Comparison of ENCODE assay signal across 18 cellular contexts in the genomic region with DNA sequence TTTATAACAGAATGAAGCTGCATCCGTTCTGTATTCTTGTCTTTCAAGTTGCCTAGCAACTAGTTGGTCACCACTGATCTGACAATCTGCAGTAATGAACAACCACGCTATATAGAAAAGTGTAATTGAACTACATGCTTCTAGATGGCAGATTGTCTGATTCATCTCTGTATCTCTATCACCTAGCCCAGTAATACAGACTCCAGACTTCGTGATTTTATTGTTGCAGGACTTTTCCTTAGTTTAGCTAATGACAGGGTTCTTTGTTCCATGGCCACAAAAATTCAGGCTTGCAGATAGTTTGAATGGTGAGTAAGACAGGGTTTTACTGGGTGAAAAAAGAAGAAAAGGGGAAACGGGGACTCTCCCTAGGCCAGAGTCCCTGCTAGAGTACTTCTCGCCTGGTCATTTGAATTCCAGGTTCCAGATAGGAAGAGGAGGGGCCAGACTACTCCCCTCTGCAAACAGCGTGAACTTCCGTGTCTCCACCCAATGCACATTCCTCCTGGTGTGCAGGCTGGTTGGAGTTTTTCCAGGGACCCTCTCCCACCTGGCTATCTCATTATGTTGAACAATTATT. TPM values are rescaled to one million over a fixed set of nuclear protein-coding genes. Genes with fewer than 3 reads are reported as not detected.
DNase-seq lines count a peak whose midpoint lies in the region; ATAC-seq, FAIRE-seq and TF ChIP-seq lines count a peak whose summit lies in the region.
"Had no signal": no experiment of that assay in that cellular context is flagged by ENCODE, and none has a peak within 500 bp of the region (broad histone marks: within the 10 kb centered on the region; RNA-seq: fewer than 3 reads in every experiment).

No MANE protein-coding gene starts in this region.

- H3K79me1 ChIP-seq in IMR-90 (ENCODE audit: low read depth in 1 of 2, low read length in 2 of 2): no peaks in the 10 kb centered on the region

- WGBS in A549 (ENCODE audit: missing lambda C conversion rate): 81% methylated on average over 7 of the region's 7 CpGs
- WGBS in IMR-90 (ENCODE audit: extremely low coverage in 2 of 2, insufficient read length in 1 of 2), 2 experiments: no CpG with 5 or more reads among the region's 7 CpGs

- H2BK15ac ChIP-seq in IMR-90 (ENCODE audit: low read depth, low read length): no peak overlapping the region

- TF ChIP-seq CTCF in A549 (IDR thresholded peaks at IDR 0.05) (no peak), IMR-90 (conservative IDR thresholded peaks at IDR 0.05; ENCODE audit: low read depth, low read length) (no peak), astrocyte of the spinal cord (IDR thresholded peaks at IDR 0.05; ENCODE audit: low read depth, low read length) (no peak), progenitor cell of endocrine pancreas (IDR thresholded peaks at IDR 0.05; ENCODE audit: unreplicated experiment) (no peak)

- H3K23ac ChIP-seq in IMR-90 (ENCODE audit: low read depth, low read length): no peak overlapping the region

- H3K27me3 ChIP-seq in IMR-90 (ENCODE audit: control insufficient read depth, insufficient read depth, low read length): no peaks in the 10 kb centered on the region
- H3K27me3 ChIP-seq: gastroesophageal sphincter had no signal

- no peak overlapping the region for H4K8ac ChIP-seq in IMR-90 (ENCODE audit: low read depth in 2 of 2, low read length in 2 of 2)

- no peak overlapping the region for H3K4me3 Mint-ChIP-seq in progenitor cell of endocrine pancreas (ENCODE audit: low read depth)
- H3K4me3 Mint-ChIP-seq: activated CD8-positive, alpha-beta memory T cell treated with anti-CD3 and anti-CD28 coated beads, Interleukin-2, amount 10 ng/mL, durations not matched to agents 7 days and 5 days; activated naive CD4-positive, alpha-beta T cell treated with anti-CD3 and anti-CD28 coated beads, Interleukin-2, amount 50 U/mL, for 24 hours had no signal

- H3K36me3 ChIP-seq in IMR-90 (ENCODE audit: control insufficient read depth, insufficient read depth, low read length): no peaks in the 10 kb centered on the region
- H3K36me3 ChIP-seq: gastroesophageal sphincter, prostate gland, WERI-Rb-1 had no signal

- no peak overlapping the region for H2AFZ ChIP-seq in IMR-90 (replicated peaks; ENCODE audit: low read length, poor library complexity)

- no peak overlapping the region for H3K14ac ChIP-seq in IMR-90 (replicated peaks; ENCODE audit: low read depth, low read length)

- H4K91ac ChIP-seq in IMR-90 (ENCODE audit: insufficient read depth, low read depth, low read length): no peak overlapping the region

- H3K27ac ChIP-seq in A549: no peak overlapping the region
- H3K27ac ChIP-seq in IMR-90 (ENCODE audit: insufficient read depth, low read length): no peak overlapping the region
- H3K27ac ChIP-seq in substantia nigra (ENCODE audit: low read depth, low read length, poor library complexity, severe bottlenecking): no peak overlapping the region
- H3K27ac ChIP-seq: coronary artery, gastroesophageal sphincter, prostate gland, WERI-Rb-1 had no signal

- no peaks in the 10 kb centered on the region; the same call in 1 of the 2 replicates for H3K9me1 ChIP-seq in IMR-90 (ENCODE audit: insufficient read depth, low read length)

- H3K9me3 ChIP-seq in A549: no peaks in the 10 kb centered on the region
- no peaks in the 10 kb centered on the region for H3K9me3 ChIP-seq in IMR-90 (ENCODE audit: control insufficient read depth, insufficient read depth, low read length)
- H3K9me3 ChIP-seq: gastroesophageal sphincter, prostate gland had no signal

- no peak for TF ChIP-seq EP300 in A549 (IDR thresholded peaks at IDR 0.05)

- TF ChIP-seq RAD21 in A549 (conservative IDR thresholded peaks at IDR 0.05 in 1 of 2, IDR thresholded peaks at IDR 0.05 in 1 of 2): no peak
- TF ChIP-seq RAD21 in IMR-90 (IDR thresholded peaks at IDR 0.05; ENCODE audit: low read length): no peak

- peaks cover 24% of the 10 kb centered on the region for H3K4me1 Mint-ChIP-seq in progenitor cell of endocrine pancreas (ENCODE audit: low read depth)
- H3K4me1 Mint-ChIP-seq: activated CD8-positive, alpha-beta memory T cell treated with anti-CD3 and anti-CD28 coated beads, Interleukin-2, amount 10 ng/mL, durations not matched to agents 7 days and 5 days; activated naive CD4-positive, alpha-beta T cell treated with anti-CD3 and anti-CD28 coated beads, Interleukin-2, amount 50 U/mL, for 24 hours had no signal

- POLR2A ChIA-PET in A549 (lab: Yijun Ruan, JAX) (no interaction called here), IMR-90 (lab: Charles Lee; ENCODE audit: unreplicated experiment) (interaction anchor here (0.6 kb wide), 2 partner anchors 183 to 994 kb away, joined by 3 to 13 read pairs; a partner anchor contains a TSS)

- H3K9me3 Mint-ChIP-seq in progenitor cell of endocrine pancreas (ENCODE audit: low read depth): no peaks in the 10 kb centered on the region
- H3K9me3 Mint-ChIP-seq: activated naive CD4-positive, alpha-beta T cell treated with anti-CD3 and anti-CD28 coated beads, Interleukin-2, amount 50 U/mL, for 24 hours had no signal

- no peak overlapping the region for H3K27ac Mint-ChIP-seq in progenitor cell of endocrine pancreas
- H3K27ac Mint-ChIP-seq: activated CD8-positive, alpha-beta memory T cell treated with anti-CD3 and anti-CD28 coated beads, Interleukin-2, amount 10 ng/mL, durations not matched to agents 7 days and 5 days; activated naive CD4-positive, alpha-beta T cell treated with anti-CD3 and anti-CD28 coated beads, Interleukin-2, amount 50 U/mL, for 24 hours had no signal

- in situ Hi-C loops in IMR-90 (cut with MboI; ENCODE audit: low sequenced_read_pairs) (loop anchor here (25.0 kb wide), 1 partner anchor 528 kb away; a partner anchor contains a TSS), astrocyte of the spinal cord (cut with HindIII; ENCODE audit: low sequenced_read_pairs) (no loop called here)

- dilution Hi-C loops in IMR-90 (cut with HindIII; ENCODE audit: low sequenced_read_pairs, unreplicated experiment): no loop called here

- no peak overlapping the region for H2AK9ac ChIP-seq in IMR-90 (replicated peaks; ENCODE audit: low read depth, low read length, poor library complexity)

- H2BK120ac ChIP-seq in IMR-90 (ENCODE audit: low read depth, low read length): no peak overlapping the region

- DNase-seq in A549 (ENCODE audit: low read depth in 1 of 2, low spot score in 1 of 2): no peak
- peak; percentile 20 for DNase-seq in IMR-90
- DNase-seq in astrocyte of the spinal cord (ENCODE audit: low read depth, low spot score): peak; percentile 53
- DNase-seq in kidney tubule cell (ENCODE audit: low spot score): peak; percentile 25
- no peak for DNase-seq in progenitor cell of endocrine pancreas (ENCODE audit: low spot score, unreplicated experiment)
- no peak for DNase-seq in 8988T
- no peak for DNase-seq in stimulated activated CD4-positive, alpha-beta T cell treated with anti-CD3 and anti-CD28 coated beads, Interleukin-2, amount 100 ng/mL, for 48 hours
- no peak for DNase-seq in substantia nigra (lab: John Stamatoyannopoulos, UW)
- DNase-seq: activated CD8-positive, alpha-beta memory T cell treated with anti-CD3 and anti-CD28 coated beads, Interleukin-2, amount 10 ng/mL, durations not matched to agents 7 days and 5 days; HCEC 1CT; NCI-H1048; stimulated activated CD4-positive, alpha-beta T cell treated with anti-CD3 and anti-CD28 coated beads, Interleukin-1b, Interleukin-23, amount 100 ng/mL, for 48 hours; WERI-Rb-1 had no signal

- no peak overlapping the region for H2BK20ac ChIP-seq in IMR-90 (ENCODE audit: low read depth, low read length)

- H3K9ac ChIP-seq in IMR-90 (ENCODE audit: low read depth, low read length): no peak overlapping the region

- H3K4me3 ChIP-seq in A549 (no peak overlapping the region), IMR-90 (ENCODE audit: insufficient read depth, low read depth, low read length) (no peak overlapping the region), astrocyte of the spinal cord (ENCODE audit: low read depth, low read length) (no peak overlapping the region)
- H3K4me3 ChIP-seq: coronary artery, gastroesophageal sphincter, lung, prostate gland had no signal

- H3K4me1 ChIP-seq in A549: peaks cover 10% of the 10 kb centered on the region; the same call in 1 of the 3 replicates
- H3K4me1 ChIP-seq in IMR-90 (ENCODE audit: control insufficient read depth, insufficient read depth, low read length): peaks cover 8% of the 10 kb centered on the region
- H3K4me1 ChIP-seq: prostate gland had no signal

- H3K36me3 Mint-ChIP-seq in progenitor cell of endocrine pancreas (ENCODE audit: insufficient read depth): no peaks in the 10 kb centered on the region
- H3K36me3 Mint-ChIP-seq: activated CD8-positive, alpha-beta memory T cell treated with anti-CD3 and anti-CD28 coated beads, Interleukin-2, amount 10 ng/mL, durations not matched to agents 7 days and 5 days; activated naive CD4-positive, alpha-beta T cell treated with anti-CD3 and anti-CD28 coated beads, Interleukin-2, amount 50 U/mL, for 24 hours had no signal

- no peak overlapping the region for H3K56ac ChIP-seq in IMR-90 (ENCODE audit: extremely low read depth, insufficient read depth, low read length)

- no peaks in the 10 kb centered on the region for H4K20me1 ChIP-seq in IMR-90 (ENCODE audit: insufficient read depth, low read length)

- H4K5ac ChIP-seq in IMR-90 (ENCODE audit: low read depth, low read length): no peak overlapping the region

- no peaks in the 10 kb centered on the region for H3K27me3 Mint-ChIP-seq in progenitor cell of endocrine pancreas

- intact Hi-C loops in IMR-90 (cut with micrococcal nuclease): no loop called here

- H3K4me2 ChIP-seq in A549 (no peak overlapping the region), IMR-90 (ENCODE audit: low read depth, low read length) (no peak overlapping the region)

- H3K4ac ChIP-seq in IMR-90 (ENCODE audit: low read depth, low read length): no peak overlapping the region

- H2AK5ac ChIP-seq in IMR-90 (ENCODE audit: low read depth, low read length): no peak overlapping the region

- H3K18ac ChIP-seq in IMR-90 (ENCODE audit: low read depth, low read length): no peak overlapping the region; the same call in 1 of the 2 replicates

- no peak overlapping the region for H2BK5ac ChIP-seq in IMR-90 (ENCODE audit: low read depth, low read length, poor library complexity, severe bottlenecking)

- CTCF ChIA-PET in A549 (lab: Yijun Ruan, JAX): interaction anchor here (0.6 to 3.7 kb wide), 5 partner anchors 9 to 1246 kb away, joined by 3 to 13 read pairs (median 4); no protein-coding TSS in a partner anchor
- CTCF ChIA-PET in IMR-90 (lab: Yijun Ruan, JAX): interaction anchor here (0.7 to 8.2 kb wide), 4 partner anchors 9 to 158 kb away, joined by 4 to 79 read pairs (median 5); no protein-coding TSS in a partner anchor

- ATAC-seq in A549 (no peak), IMR-90 (ENCODE audit: low read depth) (peak; percentile 6; the same call in 1 of the 2 replicates)
- ATAC-seq: activated CD8-positive, alpha-beta memory T cell treated with anti-CD3 and anti-CD28 coated beads, Interleukin-2, amount 10 ng/mL, durations not matched to agents 7 days and 5 days; gastroesophageal sphincter had no signal

- no peak for TF ChIP-seq POLR2A in A549 (IDR thresholded peaks at IDR 0.05; ENCODE audit: low read length)
- no peak for TF ChIP-seq POLR2A in IMR-90 (IDR thresholded peaks at IDR 0.05; ENCODE audit: low read depth, low read length)

- FAIRE-seq in A549 (lab: Jason Lieb, UNC): no peak

- no TSS peak for BruUV-seq in IMR-90 (replicated peaks; lab: Mats Ljungman, UMichigan)

RNA-seq across cellular contexts. Expression of a gene that starts 45.9 kb away (rescaled TPM):
- polyA plus RNA-seq in A549 (2011; rRNA removed): 0.07 and 0.14 TPM in 2 replicates
- 0.04 TPM in 1 of 2 replicates, not detected in the other for polyA plus RNA-seq in A549 (2012; cell fraction: cytosol; rRNA removed)
- polyA plus RNA-seq in A549 (2012; cell fraction: nucleus; rRNA removed): 0.04 and 0.26 TPM in 2 replicates
- not detected in 3 replicates for polyA plus RNA-seq in A549 (2017; fragmentation: RNase III; extraction: RNeasy Plus Mini Kit Qiagen cat#74134 plus additional on column Dnase treatment)
- 1.7 and 3.9 TPM in 2 replicates for polyA minus RNA-seq in A549 (2011; rRNA and poly(A)+ RNA removed)
- 1,211 and 1,351 TPM in 2 replicates for total RNA-seq in IMR-90 (2012; rRNA removed)
- polyA plus RNA-seq in IMR-90 (2012; rRNA removed): 3,922 and 4,454 TPM in 2 replicates
- 4,367 and 7,099 TPM in 2 replicates for polyA plus RNA-seq in IMR-90 (2012; cell fraction: cytosol; rRNA removed)
- 4,818 and 7,550 TPM in 2 replicates for polyA plus RNA-seq in IMR-90 (2012; cell fraction: nucleus; rRNA removed; ENCODE audit: low replicate concordance)
- total RNA-seq in progenitor cell of endocrine pancreas: 14.8 and 26.2 TPM in 2 replicates

Comparison
In these comparisons a context has a peak if more than half of its experiments do, and no peak if none do; other contexts are left out.
1. DNase-seq: peak in IMR-90 (single experiment), astrocyte of the spinal cord (single experiment) and kidney tubule cell (single experiment); none in A549 (0 of 2), progenitor cell of endocrine pancreas (single experiment), 8988T (single experiment), stimulated activated CD4-positive, alpha-beta T cell treated with anti-CD3 and anti-CD28 coated beads, Interleukin-2, amount 100 ng/mL, for 48 hours (0 of 2) and substantia nigra (0 of 49).
2. RNA of a gene that starts 45.9 kb away (total RNA-seq): 1,211 to 1,351 TPM in IMR-90; 14.8 to 26.2 TPM in progenitor cell of endocrine pancreas; every median in the first group is over 10 times any median in the second.